41 cellular contexts compared by ENCODE assay signal in the genomic region with DNA sequence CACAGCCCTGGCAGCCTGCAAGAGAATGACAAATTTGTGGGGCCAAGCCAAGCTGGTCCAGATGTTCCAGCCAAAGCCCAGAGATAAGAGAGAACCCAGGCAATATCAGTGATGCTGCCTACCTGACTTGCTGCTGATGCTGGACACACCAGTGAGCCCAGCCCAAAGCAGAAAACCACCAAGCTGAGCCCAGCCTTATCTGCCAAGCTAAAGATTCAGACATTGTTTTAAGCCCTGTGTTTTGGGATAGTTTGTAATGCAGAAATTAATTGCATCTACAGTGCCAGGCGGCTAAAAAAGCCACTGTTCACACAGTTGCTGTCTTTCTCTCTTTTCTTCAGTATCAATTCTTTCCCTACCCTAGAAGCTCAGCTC. TPM values are rescaled to one million over a fixed set of nuclear protein-coding genes. Genes with fewer than 3 reads are reported as not detected.
"Had no signal": no experiment of that assay in that cellular context is flagged by ENCODE, and none has a peak within 500 bp of the region (broad histone marks: within the 10 kb centered on the region; RNA-seq: fewer than 3 reads in every experiment).

No MANE protein-coding gene starts in this region.

- H3K9me3 ChIP-seq: ascending aorta, breast epithelium, SJCRH30 had no signal

- H3K9ac ChIP-seq: KMS-11 had no signal

- H3K4me3 Mint-ChIP-seq: activated CD4-positive, alpha-beta T cell treated with anti-CD3 and anti-CD28 coated beads for 36 hours; activated CD4-positive, alpha-beta T cell treated with anti-CD3 and anti-CD28 coated beads, Interleukin-2, amount 10 ng/mL, durations not matched to agents 7 days and 5 days; activated CD8-positive, alpha-beta T cell treated with anti-CD3 and anti-CD28 coated beads, Interleukin-2, amount 10 ng/mL, durations not matched to agents 7 days and 5 days; activated naive CD4-positive, alpha-beta T cell treated with anti-CD3 and anti-CD28 coated beads, Interleukin-2, amount 50 U/mL, for 24 hours; activated naive CD8-positive, alpha-beta T cell treated with anti-CD3 and anti-CD28 coated beads, Interleukin-2, amount 10 ng/mL, durations not matched to agents 7 days and 5 days; activated T-cell treated with anti-CD3 and anti-CD28 coated beads, Interleukin-2, amount 50 U/mL, for 24 hours; T-helper 2 cell treated with Interferon-gamma antibody and Interleukin-4, amounts not matched to agents 5 μg/mL and 100 μg/mL, for 36 hours; WTC11 had no signal

- H3K4me1 Mint-ChIP-seq: activated CD4-positive, alpha-beta T cell treated with anti-CD3 and anti-CD28 coated beads for 36 hours; activated CD4-positive, alpha-beta T cell treated with anti-CD3 and anti-CD28 coated beads, Interleukin-2, amount 10 ng/mL, durations not matched to agents 7 days and 5 days; activated naive CD4-positive, alpha-beta T cell treated with anti-CD3 and anti-CD28 coated beads, Interleukin-2, amount 50 U/mL, for 24 hours; activated naive CD8-positive, alpha-beta T cell treated with anti-CD3 and anti-CD28 coated beads, Interleukin-2, amount 10 ng/mL, durations not matched to agents 7 days and 5 days had no signal

- H3K4me3 ChIP-seq: ascending aorta, body of pancreas, breast epithelium, PC-9, SJCRH30, SK-N-MC had no signal

- H3K27ac ChIP-seq: ascending aorta, body of pancreas, breast epithelium, KMS-11, PC-9, RWPE1, SJCRH30, SK-N-MC had no signal

- H3K4me2 ChIP-seq: KMS-11, PC-9 had no signal

- FAIRE-seq: RCC 7860 had no signal

- ATAC-seq: activated CD4-positive, alpha-beta T cell treated with anti-CD3 and anti-CD28 coated beads for 36 hours; activated CD4-positive, CD25-positive, alpha-beta regulatory T cell treated with anti-CD3 and anti-CD28 coated beads, Interleukin-2, amount 50 U/mL, for 24 hours; activated CD8-positive, alpha-beta T cell treated with anti-CD3 and anti-CD28 coated beads, Interleukin-2, amount 10 ng/mL, durations not matched to agents 7 days and 5 days; body of pancreas; WTC11 had no signal

- DNase-seq: activated CD4-positive, alpha-beta T cell treated with anti-CD3 and anti-CD28 coated beads for 36 hours; activated CD4-positive, alpha-beta T cell treated with anti-CD3 and anti-CD28 coated beads, Interleukin-2, amount 10 ng/mL, durations not matched to agents 7 days and 5 days; activated CD4-positive, alpha-beta T cell treated with anti-CD3 and anti-CD28 coated beads, Interleukin-2, amount 50 U/mL, for 48 hours; activated CD8-positive, alpha-beta T cell treated with anti-CD3 and anti-CD28 coated beads, Interleukin-2, amount 10 ng/mL, durations not matched to agents 7 days and 5 days; activated gamma-delta T cell; activated naive CD4-positive, alpha-beta T cell treated with Interleukin-2 at 50 U/mL for 16 hours; activated naive CD8-positive, alpha-beta T cell treated with anti-CD3 and anti-CD28 coated beads, Interleukin-2, amount 10 ng/mL, durations not matched to agents 7 days and 5 days; activated T-cell treated with anti-CD3 and anti-CD28 coated beads, Interleukin-2, amount 50 U/mL, for 24 hours; amygdala; body of pancreas; caudate nucleus; MM.1S; MV-4-11; NCI-H1092 treated with DMSO at 0.1 percent for 48 hours; NCI-H1417; NCI-H146; NCI-H187; NCI-H2029 treated with DMSO at 0.1 percent for 48 hours; NCI-H2107; NCI-H2171; NCI-H510A; NCI-H526; NCI-H748 treated with DMSO at 0.1 percent for 48 hours; PC-9; SHP77; SJCRH30 had no signal

- H3K9me3 Mint-ChIP-seq: activated naive CD4-positive, alpha-beta T cell treated with anti-CD3 and anti-CD28 coated beads, Interleukin-2, amount 50 U/mL, for 24 hours; activated naive CD8-positive, alpha-beta T cell treated with anti-CD3 and anti-CD28 coated beads, Interleukin-2, amount 10 ng/mL, durations not matched to agents 7 days and 5 days; activated T-helper 2 cell treated with anti-CD3 and anti-CD28 coated beads, Interferon-gamma antibody, Interleukin-2, Interleukin-4, amounts not matched to agents 10 μg/mL and 5 μg/mL and 100 μg/mL, durations not matched to agents 14 hours and 24 hours and 36 hours had no signal

- H3K27me3 ChIP-seq: ascending aorta, body of pancreas, breast epithelium, SJCRH30 had no signal

- H3K27ac Mint-ChIP-seq: activated CD4-positive, alpha-beta T cell treated with anti-CD3 and anti-CD28 coated beads for 36 hours; activated CD4-positive, alpha-beta T cell treated with anti-CD3 and anti-CD28 coated beads, Interleukin-2, amount 10 ng/mL, durations not matched to agents 7 days and 5 days; activated CD8-positive, alpha-beta T cell treated with anti-CD3 and anti-CD28 coated beads, Interleukin-2, amount 10 ng/mL, durations not matched to agents 7 days and 5 days; activated naive CD4-positive, alpha-beta T cell treated with anti-CD3 and anti-CD28 coated beads, Interleukin-2, amount 50 U/mL, for 24 hours; activated naive CD8-positive, alpha-beta T cell treated with anti-CD3 and anti-CD28 coated beads, Interleukin-2, amount 10 ng/mL, durations not matched to agents 7 days and 5 days; activated T-cell treated with anti-CD3 and anti-CD28 coated beads, Interleukin-2, amount 50 U/mL, for 24 hours; activated T-helper 2 cell treated with anti-CD3 and anti-CD28 coated beads, Interferon-gamma antibody, Interleukin-2, Interleukin-4, amounts not matched to agents 10 μg/mL and 5 μg/mL and 100 μg/mL, durations not matched to agents 14 hours and 24 hours and 36 hours; T-helper 2 cell treated with Interferon-gamma antibody and Interleukin-4, amounts not matched to agents 5 μg/mL and 100 μg/mL, for 36 hours; WTC11 had no signal

- H3K36me3 Mint-ChIP-seq: activated naive CD4-positive, alpha-beta T cell treated with anti-CD3 and anti-CD28 coated beads, Interleukin-2, amount 50 U/mL, for 24 hours; activated naive CD8-positive, alpha-beta T cell treated with anti-CD3 and anti-CD28 coated beads, Interleukin-2, amount 10 ng/mL, durations not matched to agents 7 days and 5 days had no signal

- H3K4me1 ChIP-seq: ascending aorta, body of pancreas, breast epithelium, SJCRH30 had no signal

- H3K36me3 ChIP-seq: ascending aorta, breast epithelium, SJCRH30 had no signal

- H2AFZ ChIP-seq: PC-9 had no signal

RNA-seq across cellular contexts. Expression of a gene that starts 8.0 kb away (rescaled TPM):
- total RNA-seq: activated CD4-positive, alpha-beta T cell treated with anti-CD3 and anti-CD28 coated beads for 36 hours; activated CD4-positive, alpha-beta T cell treated with anti-CD3 and anti-CD28 coated beads, Interleukin-2, amount 10 ng/mL, durations not matched to agents 7 days and 5 days; activated CD8-positive, alpha-beta T cell treated with anti-CD3 and anti-CD28 coated beads, Interleukin-2, amount 10 ng/mL, durations not matched to agents 7 days and 5 days; activated naive CD8-positive, alpha-beta T cell treated with anti-CD3 and anti-CD28 coated beads, Interleukin-2, amount 10 ng/mL, durations not matched to agents 7 days and 5 days; activated T-helper 2 cell treated with anti-CD3 and anti-CD28 coated beads, Interferon-gamma antibody, Interleukin-2, Interleukin-4, amounts not matched to agents 10 μg/mL and 5 μg/mL and 100 μg/mL, durations not matched to agents 14 hours and 24 hours and 36 hours; ascending aorta; body of pancreas; breast epithelium; LHCN-M2; OCI-LY7; PC-9; SJCRH30; T-helper 1 cell treated with Interleukin-12 subunit alpha and Interleukin-12 subunit beta and Interleukin-4 antibody, amounts not matched to agents 30 ng/mL and 1 ng/mL, for 36 hours; WTC11 had no signal
- polyA plus RNA-seq: adipose tissue had no signal
